Comparison of ENCODE assay signal across 1 cellular context in the genomic region with DNA sequence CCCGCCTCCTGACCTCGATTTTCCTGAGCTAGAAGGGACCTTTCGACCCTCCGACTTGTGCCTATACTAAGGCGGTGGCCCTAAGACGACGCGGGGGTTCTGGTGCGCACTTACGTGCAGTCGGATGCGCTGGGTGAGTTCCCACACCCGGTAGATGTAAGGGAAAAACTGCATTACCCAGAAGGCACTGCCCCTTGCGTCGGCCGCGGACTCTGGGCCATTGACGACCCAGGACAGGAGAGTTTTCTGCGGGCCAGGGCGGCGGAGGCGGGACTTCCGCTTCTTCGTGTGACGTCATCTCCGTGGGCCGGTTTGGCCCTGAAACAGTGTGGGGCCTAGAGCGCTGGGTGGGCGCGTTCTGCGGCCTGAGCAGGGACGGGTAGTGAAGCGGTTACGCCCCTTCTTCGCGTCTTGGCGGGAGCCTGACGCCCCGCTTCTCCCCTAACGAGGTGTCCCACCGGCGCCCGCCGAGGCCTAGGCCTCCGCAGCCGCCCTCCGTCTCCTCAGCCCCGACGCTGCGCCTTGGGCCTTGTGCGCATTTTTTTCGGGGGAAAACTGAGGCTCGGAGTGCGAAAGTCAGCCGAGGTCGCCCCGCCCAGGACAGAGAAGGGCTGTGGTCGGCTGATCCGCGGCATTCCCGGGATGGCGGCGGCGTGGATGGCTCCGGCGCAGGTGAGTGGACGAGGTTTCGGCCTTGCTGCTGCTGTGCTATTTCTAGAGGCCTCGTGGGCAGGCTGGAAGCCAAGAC.
A peak's percentile ranks its signal among the peaks of the same experiment; 100 is the strongest.
TF ChIP-seq lines count a peak whose summit lies in the region.

Gene ZNF460 (plus strand): TSS at position 321 of the 748 bp plus-strand sequence. CDS start 322 bp downstream, at position 643.

TF ChIP-seq in GM12878, 131 proteins besides CTCF, POLR2A, EP300 and RAD21 (continued from another document and continues in another):
- TF ChIP-seq POU2F2 (IDR thresholded peaks at IDR 0.05; ENCODE audit: borderline replicate concordance, low read depth, low read length), result no peak; the same call in 2 of the 3 replicates
- TF ChIP-seq JUNB (IDR thresholded peaks at IDR 0.05), result no peak
- TF ChIP-seq ESRRA (IDR thresholded peaks at IDR 0.05; ENCODE audit: low read length), result peak; percentile 39; the same call in 1 of the 2 replicates
- TF ChIP-seq SUPT20H (IDR thresholded peaks at IDR 0.05; ENCODE audit: borderline replicate concordance, control insufficient read depth, low read depth, low read length), result no peak
- TF ChIP-seq, protein P1, sequence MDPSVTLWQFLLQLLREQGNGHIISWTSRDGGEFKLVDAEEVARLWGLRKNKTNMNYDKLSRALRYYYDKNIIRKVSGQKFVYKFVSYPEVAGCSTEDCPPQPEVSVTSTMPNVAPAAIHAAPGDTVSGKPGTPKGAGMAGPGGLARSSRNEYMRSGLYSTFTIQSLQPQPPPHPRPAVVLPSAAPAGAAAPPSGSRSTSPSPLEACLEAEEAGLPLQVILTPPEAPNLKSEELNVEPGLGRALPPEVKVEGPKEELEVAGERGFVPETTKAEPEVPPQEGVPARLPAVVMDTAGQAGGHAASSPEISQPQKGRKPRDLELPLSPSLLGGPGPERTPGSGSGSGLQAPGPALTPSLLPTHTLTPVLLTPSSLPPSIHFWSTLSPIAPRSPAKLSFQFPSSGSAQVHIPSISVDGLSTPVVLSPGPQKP (IDR thresholded peaks at IDR 0.05; ENCODE audit: low read depth, low read length), result no peak; the same call in none of the 2 replicates
- TF ChIP-seq PAX5 (IDR thresholded peaks at IDR 0.05; ENCODE audit: borderline replicate concordance, low read depth, low read length), result peak; percentile 67; the same call in 1 of the 2 replicates
- no peak for TF ChIP-seq NFYA (IDR thresholded peaks at IDR 0.05; ENCODE audit: borderline replicate concordance, low read depth, low read length)
- no peak for TF ChIP-seq EZH2 (IDR thresholded peaks at IDR 0.05; ENCODE audit: borderline replicate concordance, control insufficient read depth, low read depth, low read length)
- TF ChIP-seq, protein P2, sequence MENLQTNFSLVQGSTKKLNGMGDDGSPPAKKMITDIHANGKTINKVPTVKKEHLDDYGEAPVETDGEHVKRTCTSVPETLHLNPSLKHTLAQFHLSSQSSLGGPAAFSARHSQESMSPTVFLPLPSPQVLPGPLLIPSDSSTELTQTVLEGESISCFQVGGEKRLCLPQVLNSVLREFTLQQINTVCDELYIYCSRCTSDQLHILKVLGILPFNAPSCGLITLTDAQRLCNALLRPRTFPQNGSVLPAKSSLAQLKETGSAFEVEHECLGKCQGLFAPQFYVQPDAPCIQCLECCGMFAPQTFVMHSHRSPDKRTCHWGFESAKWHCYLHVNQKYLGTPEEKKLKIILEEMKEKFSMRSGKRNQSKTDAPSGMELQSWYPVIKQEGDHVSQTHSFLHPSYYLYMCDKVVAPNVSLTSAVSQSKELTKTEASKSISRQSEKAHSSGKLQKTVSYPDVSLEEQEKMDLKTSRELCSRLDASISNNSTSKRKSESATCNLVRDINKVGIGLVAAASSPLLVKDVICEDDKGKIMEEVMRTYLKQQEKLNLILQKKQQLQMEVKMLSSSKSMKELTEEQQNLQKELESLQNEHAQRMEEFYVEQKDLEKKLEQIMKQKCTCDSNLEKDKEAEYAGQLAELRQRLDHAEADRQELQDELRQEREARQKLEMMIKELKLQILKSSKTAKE (IDR thresholded peaks at IDR 0.05; ENCODE audit: low read depth, poor library complexity, severe bottlenecking), result no peak
- TF ChIP-seq NFXL1 (IDR thresholded peaks at IDR 0.05; ENCODE audit: borderline replicate concordance), result no peak
- TF ChIP-seq CBX3 (IDR thresholded peaks at IDR 0.05; ENCODE audit: borderline replicate concordance, low read depth), result no peak
- 0 out of 2 replicates have a peak, but pooled peaks have one; percentile 89 for TF ChIP-seq CHD1 (IDR thresholded peaks at IDR 0.05; ENCODE audit: low read depth, low read length)
- peak; percentile 88 for TF ChIP-seq JUND (IDR thresholded peaks at IDR 0.05; ENCODE audit: low read depth, low read length)
- no peak for TF ChIP-seq FOS (IDR thresholded peaks at IDR 0.05; ENCODE audit: borderline replicate concordance, extremely low read depth, insufficient read length)
- no peak for TF ChIP-seq WRNIP1 (IDR thresholded peaks at IDR 0.05; ENCODE audit: borderline replicate concordance, low read depth, low read length)
- peak in 1 of 2 experiments; percentile 54; a peak in 2 of 4 replicates for TF ChIP-seq BHLHE40 (IDR thresholded peaks at IDR 0.05; ENCODE audit: borderline replicate concordance in 1 of 2, low read depth in 2 of 2, low read length in 1 of 2)
- no peak for TF ChIP-seq CHD4 (IDR thresholded peaks at IDR 0.05)
- TF ChIP-seq YY1 (IDR thresholded peaks at IDR 0.05; ENCODE audit: low read depth, low read length), result peak; percentile 69
- TF ChIP-seq ASH2L (IDR thresholded peaks at IDR 0.05; ENCODE audit: borderline replicate concordance, low read depth), result peak; percentile 17; the same call in 1 of the 2 replicates
- no peak for TF ChIP-seq ZNF217 (IDR thresholded peaks at IDR 0.05)
- TF ChIP-seq BCL3 (IDR thresholded peaks at IDR 0.05; ENCODE audit: borderline replicate concordance, insufficient read depth, low read depth, low read length, poor library complexity, severe bottlenecking), result no peak
- peak; percentile 53 for TF ChIP-seq GATAD2B (conservative IDR thresholded peaks at IDR 0.05; ENCODE audit: low read depth)
- 0 out of 2 replicates have a peak, but pooled peaks have one; percentile 49 for TF ChIP-seq SIN3A (IDR thresholded peaks at IDR 0.05; ENCODE audit: low read depth, low read length)
- TF ChIP-seq HDAC6 (IDR thresholded peaks at IDR 0.05; ENCODE audit: unreplicated experiment), result no peak
- peak; percentile 66 for TF ChIP-seq NR2C1 (IDR thresholded peaks at IDR 0.05)
- TF ChIP-seq, protein P3, sequence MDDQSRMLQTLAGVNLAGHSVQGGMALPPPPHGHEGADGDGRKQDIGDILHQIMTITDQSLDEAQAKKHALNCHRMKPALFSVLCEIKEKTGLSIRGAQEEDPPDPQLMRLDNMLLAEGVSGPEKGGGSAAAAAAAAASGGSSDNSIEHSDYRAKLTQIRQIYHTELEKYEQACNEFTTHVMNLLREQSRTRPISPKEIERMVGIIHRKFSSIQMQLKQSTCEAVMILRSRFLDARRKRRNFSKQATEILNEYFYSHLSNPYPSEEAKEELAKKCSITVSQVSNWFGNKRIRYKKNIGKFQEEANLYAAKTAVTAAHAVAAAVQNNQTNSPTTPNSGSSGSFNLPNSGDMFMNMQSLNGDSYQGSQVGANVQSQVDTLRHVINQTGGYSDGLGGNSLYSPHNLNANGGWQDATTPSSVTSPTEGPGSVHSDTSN (IDR thresholded peaks at IDR 0.05; ENCODE audit: insufficient replicate concordance, low read depth, low read length), result peak; percentile 16
- TF ChIP-seq ZNF274 (IDR thresholded peaks at IDR 0.05; ENCODE audit: insufficient read depth, insufficient read length), result no peak
- TF ChIP-seq HCFC1 (IDR thresholded peaks at IDR 0.05; ENCODE audit: low read length), result peak; percentile 90
- 0 out of 2 replicates have a peak, but pooled peaks have one; percentile 18 for TF ChIP-seq IRF3 (IDR thresholded peaks at IDR 0.05)
- TF ChIP-seq, protein P4, sequence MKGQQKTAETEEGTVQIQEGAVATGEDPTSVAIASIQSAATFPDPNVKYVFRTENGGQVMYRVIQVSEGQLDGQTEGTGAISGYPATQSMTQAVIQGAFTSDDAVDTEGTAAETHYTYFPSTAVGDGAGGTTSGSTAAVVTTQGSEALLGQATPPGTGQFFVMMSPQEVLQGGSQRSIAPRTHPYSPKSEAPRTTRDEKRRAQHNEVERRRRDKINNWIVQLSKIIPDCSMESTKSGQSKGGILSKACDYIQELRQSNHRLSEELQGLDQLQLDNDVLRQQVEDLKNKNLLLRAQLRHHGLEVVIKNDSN (IDR thresholded peaks at IDR 0.05; ENCODE audit: borderline replicate concordance, extremely low read length, insufficient read depth, low read depth, low read length), result no peak
- no peak; the same call in none of the 2 replicates for TF ChIP-seq ATF2 (IDR thresholded peaks at IDR 0.05; ENCODE audit: low read length)
- TF ChIP-seq KAT2A (conservative IDR thresholded peaks at IDR 0.05; ENCODE audit: control insufficient read depth, low read depth, low read length), result no peak
- TF ChIP-seq, protein P5, sequence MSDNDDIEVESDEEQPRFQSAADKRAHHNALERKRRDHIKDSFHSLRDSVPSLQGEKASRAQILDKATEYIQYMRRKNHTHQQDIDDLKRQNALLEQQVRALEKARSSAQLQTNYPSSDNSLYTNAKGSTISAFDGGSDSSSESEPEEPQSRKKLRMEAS (IDR thresholded peaks at IDR 0.05; ENCODE audit: low read depth, low read length), result no peak
- no peak for TF ChIP-seq ZNF592 (IDR thresholded peaks at IDR 0.05)
- TF ChIP-seq SREBF2 (IDR thresholded peaks at IDR 0.05; ENCODE audit: low read length), result 0 out of 2 replicates have a peak, but pooled peaks have one; percentile 31
- TF ChIP-seq SREBF1 (IDR thresholded peaks at IDR 0.05; ENCODE audit: low read length), result no peak
- no peak for TF ChIP-seq IRF5 (IDR thresholded peaks at IDR 0.05; ENCODE audit: borderline replicate concordance)
- TF ChIP-seq BCL11A (IDR thresholded peaks at IDR 0.05; ENCODE audit: low read depth, low read length), result no peak
